Comparison of ENCODE assay signal across 16 cellular contexts in the genomic region with DNA sequence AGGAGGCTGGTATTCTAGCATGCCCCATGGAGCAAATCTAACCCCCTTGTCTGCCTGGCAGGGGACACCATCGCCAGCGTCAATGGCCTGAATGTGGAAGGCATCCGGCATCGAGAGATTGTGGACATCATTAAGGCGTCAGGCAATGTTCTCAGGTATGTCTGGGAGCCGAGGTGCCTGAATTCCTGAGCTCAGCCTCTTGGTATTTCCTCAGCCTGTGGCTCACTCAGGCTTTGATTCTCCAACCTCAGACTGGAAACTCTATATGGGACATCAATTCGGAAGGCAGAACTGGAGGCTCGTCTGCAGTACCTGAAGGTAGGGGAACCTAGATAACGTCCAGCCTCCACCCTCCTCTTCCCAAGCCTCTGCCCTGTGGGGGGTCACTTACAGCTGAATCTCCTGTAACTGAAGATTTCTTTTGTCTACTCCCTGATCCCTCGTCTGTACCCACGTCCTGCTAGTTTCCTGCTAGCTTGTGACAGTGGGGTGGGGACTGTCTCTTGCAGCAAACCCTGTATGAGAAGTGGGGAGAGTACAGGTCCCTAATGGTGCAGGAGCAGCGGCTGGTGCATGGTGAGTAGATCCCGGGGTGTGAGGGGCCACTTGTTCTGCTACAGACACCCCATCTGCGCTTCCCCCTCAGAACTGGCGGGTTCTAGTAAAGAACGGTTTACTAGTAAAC. TPM values are rescaled to one million over a fixed set of nuclear protein-coding genes. Genes with fewer than 3 reads are reported as not detected.
DNase-seq lines count a peak whose midpoint lies in the region; ATAC-seq, FAIRE-seq and TF ChIP-seq lines count a peak whose summit lies in the region.
"Had no signal": no experiment of that assay in that cellular context is flagged by ENCODE, and none has a peak within 500 bp of the region (broad histone marks: within the 10 kb centered on the region; RNA-seq: fewer than 3 reads in every experiment).

No MANE protein-coding gene starts in this region.

- no peaks in the 10 kb centered on the region for H3K79me2 ChIP-seq in neural progenitor cell (ENCODE audit: low read depth)

- H3K9me3 Mint-ChIP-seq in IgD-negative memory B cell (no peaks in the 10 kb centered on the region), neural progenitor cell (no peaks in the 10 kb centered on the region)
- H3K9me3 Mint-ChIP-seq in activated naive CD8-positive, alpha-beta T cell treated with anti-CD3 and anti-CD28 coated beads for 36 hours = no peaks in the 10 kb centered on the region

- H3K36me3 Mint-ChIP-seq in IgD-negative memory B cell (peaks cover 5% of the 10 kb centered on the region), neural progenitor cell (peaks cover 10% of the 10 kb centered on the region)
- H3K36me3 Mint-ChIP-seq in activated naive CD8-positive, alpha-beta T cell treated with anti-CD3 and anti-CD28 coated beads for 36 hours = peaks cover 8% of the 10 kb centered on the region

- H3K27me3 ChIP-seq in iPS-20b (ENCODE audit: insufficient read depth, low read length) = peaks cover 57% of the 10 kb centered on the region
- H3K27me3 ChIP-seq in neural progenitor cell = peaks cover 46% of the 10 kb centered on the region
- H3K27me3 ChIP-seq in tibial artery = peaks cover 0 to 24% of the 10 kb centered on the region in 2 donors

- intact Hi-C loops in tibial artery (cut with DNase I; ENCODE audit: low total_unique reads) = no loop called here

- no peaks in the 10 kb centered on the region for H3K9me3 ChIP-seq in iPS-20b (ENCODE audit: insufficient read depth, low read depth, low read length)
- H3K9me3 ChIP-seq in neural progenitor cell (ENCODE audit: low read depth) = no peaks in the 10 kb centered on the region
- H3K9me3 ChIP-seq in tibial artery = no peaks in the 10 kb centered on the region
- H3K9me3 ChIP-seq: SK-N-SH had no signal

- H3K4me1 Mint-ChIP-seq in IgD-negative memory B cell (peaks cover 7 to 21% (median 10%) of the 10 kb centered on the region in 3 donors), neural progenitor cell (peaks cover 27% of the 10 kb centered on the region)
- peaks cover 5% of the 10 kb centered on the region for H3K4me1 Mint-ChIP-seq in activated naive CD8-positive, alpha-beta T cell treated with anti-CD3 and anti-CD28 coated beads for 36 hours

- no peak for FAIRE-seq in GM12892 (lab: Jason Lieb, UNC)
- FAIRE-seq: K562 had no signal

- no peak overlapping the region for H3K27ac ChIP-seq in iPS-20b (ENCODE audit: low read length)
- no peak overlapping the region for H3K27ac ChIP-seq in neural progenitor cell
- no peak overlapping the region for H3K27ac ChIP-seq in tibial artery

- H3K9ac ChIP-seq in iPS-20b (ENCODE audit: low read depth, low read length) (no peak overlapping the region), neural progenitor cell (no peak overlapping the region)
- H3K9ac ChIP-seq: SK-N-SH had no signal

- H3K4me2 ChIP-seq in neural progenitor cell = peak overlapping the region; percentile 61
- H3K4me2 ChIP-seq: SK-N-SH had no signal

- ATAC-seq in GM19395 (IDR thresholded peaks at IDR 0.05; ENCODE audit: unreplicated experiment) = no peak
- ATAC-seq: K562, Panc1 had no signal

- H3K4me1 ChIP-seq in iPS-20b (ENCODE audit: insufficient read depth, low read length) (peaks cover 15% of the 10 kb centered on the region), neural progenitor cell (peaks cover 21% of the 10 kb centered on the region), tibial artery (peaks cover 0 to 15% (median 5%) of the 10 kb centered on the region in 4 donors)

- H3K4me3 ChIP-seq in iPS-20b (ENCODE audit: low read length) = 0 out of 2 replicates have a peak overlapping the region, but pooled peaks have one; percentile 40
- H3K4me3 ChIP-seq in neural progenitor cell = no peak overlapping the region
- H3K4me3 ChIP-seq in tibial artery = no peak overlapping the region
- H3K4me3 ChIP-seq: K562 had no signal

- H3K4me3 Mint-ChIP-seq in IgD-negative memory B cell (peak overlapping the region; percentile 8 to 69 (median 33)), neural progenitor cell (no peak overlapping the region)
- no peak overlapping the region for H3K4me3 Mint-ChIP-seq in activated naive CD8-positive, alpha-beta T cell treated with anti-CD3 and anti-CD28 coated beads for 36 hours

- no peak for DNase-seq in activated naive CD8-positive, alpha-beta T cell treated with anti-CD3 and anti-CD28 coated beads for 36 hours
- DNase-seq in neural progenitor cell (ENCODE audit: low spot score) (no peak), GM12892 (ENCODE audit: insufficient read length) (no peak), tibial artery (no peak)
- DNase-seq: HCEC 1CT, NCI-H1105, NCI-H187 treated with DMSO at 0.1 percent for 48 hours, NCI-H774, Right ventricle myocardium superior, SK-N-SH had no signal

- no peak overlapping the region for H2AFZ ChIP-seq in neural progenitor cell (replicated peaks)

- H3K27me3 Mint-ChIP-seq in IgD-negative memory B cell (no peaks in the 10 kb centered on the region), neural progenitor cell (ENCODE audit: insufficient read depth, low read depth) (peaks cover 7% of the 10 kb centered on the region)
- no peaks in the 10 kb centered on the region for H3K27me3 Mint-ChIP-seq in activated naive CD8-positive, alpha-beta T cell treated with anti-CD3 and anti-CD28 coated beads for 36 hours

- peaks cover 11% of the 10 kb centered on the region for H4K20me1 ChIP-seq in neural progenitor cell (ENCODE audit: low read depth)

- H3K27ac Mint-ChIP-seq in IgD-negative memory B cell (peak overlapping the region; percentile 39 to 88 (median 83)), neural progenitor cell (no peak overlapping the region)
- peak overlapping the region; percentile 36 for H3K27ac Mint-ChIP-seq in activated naive CD8-positive, alpha-beta T cell treated with anti-CD3 and anti-CD28 coated beads for 36 hours

- TF ChIP-seq CTCF in neural progenitor cell (IDR thresholded peaks at IDR 0.05) = no peak
- TF ChIP-seq CTCF in tibial artery (IDR thresholded peaks at IDR 0.05) = no peak

- no peak for TF ChIP-seq POLR2A in GM12892 (IDR thresholded peaks at IDR 0.05; ENCODE audit: low read depth, low read length)

- no peaks in the 10 kb centered on the region for H3K36me3 ChIP-seq in iPS-20b (ENCODE audit: insufficient read depth, low read depth, low read length)
- no peaks in the 10 kb centered on the region for H3K36me3 ChIP-seq in neural progenitor cell
- H3K36me3 ChIP-seq in tibial artery = peaks cover 0 to 18% (median 16%) of the 10 kb centered on the region in 3 donors

- peaks cover 31% of the 10 kb centered on the region for H3F3A ChIP-seq in neural progenitor cell (ENCODE audit: low read depth)

RNA-seq across cellular contexts. Expression of a gene that starts 7.0 kb away (rescaled TPM):
- polyA plus RNA-seq in IgD-negative memory B cell = 6.4 TPM
- 10 to 100 TPM in 1 of 2 experiments, 1 to 10 TPM in 1; 9.1 to 11.3 TPM for total RNA-seq in activated naive CD8-positive, alpha-beta T cell treated with anti-CD3 and anti-CD28 coated beads for 36 hours
- total RNA-seq in neural progenitor cell (ENCODE audit: low replicate concordance) = 1.1 and 7.4 TPM in 2 replicates
- 0.57 TPM for polyA plus RNA-seq in GM12892 (2012; ENCODE audit: missing spikeins)
- total RNA-seq: NCI-H460 had no signal

RNA-seq across cellular contexts. Expression of a gene that starts 37.5 kb away (rescaled TPM):
- 9.3 TPM for polyA plus RNA-seq in IgD-negative memory B cell
- total RNA-seq in activated naive CD8-positive, alpha-beta T cell treated with anti-CD3 and anti-CD28 coated beads for 36 hours = 10 to 100 TPM; 88.0 to 92.6 TPM
- total RNA-seq in neural progenitor cell (ENCODE audit: low replicate concordance) = 8.2 and 13.0 TPM in 2 replicates
- polyA plus RNA-seq in GM12892 (2012; ENCODE audit: missing spikeins) = 3.3 TPM

RNA-seq across cellular contexts. Expression of a gene that starts 56.0 kb away (rescaled TPM):
- 25.4 TPM for polyA plus RNA-seq in IgD-negative memory B cell
- 10 to 100 TPM; 39.8 to 41.2 TPM for total RNA-seq in activated naive CD8-positive, alpha-beta T cell treated with anti-CD3 and anti-CD28 coated beads for 36 hours
- 19.8 and 33.7 TPM in 2 replicates for total RNA-seq in neural progenitor cell (ENCODE audit: low replicate concordance)
- polyA plus RNA-seq in GM12892 (2012; ENCODE audit: missing spikeins) = 13.5 TPM

Comparison
In these comparisons a context has a peak if more than half of its experiments do, and no peak if none do; other contexts are left out.
1. H3K4me3 Mint-ChIP-seq: peak in IgD-negative memory B cell (4 of 4); none in activated naive CD8-positive, alpha-beta T cell treated with anti-CD3 and anti-CD28 coated beads for 36 hours (single experiment) and neural progenitor cell (single experiment).